26 cellular contexts compared by ENCODE assay signal in the genomic region with DNA sequence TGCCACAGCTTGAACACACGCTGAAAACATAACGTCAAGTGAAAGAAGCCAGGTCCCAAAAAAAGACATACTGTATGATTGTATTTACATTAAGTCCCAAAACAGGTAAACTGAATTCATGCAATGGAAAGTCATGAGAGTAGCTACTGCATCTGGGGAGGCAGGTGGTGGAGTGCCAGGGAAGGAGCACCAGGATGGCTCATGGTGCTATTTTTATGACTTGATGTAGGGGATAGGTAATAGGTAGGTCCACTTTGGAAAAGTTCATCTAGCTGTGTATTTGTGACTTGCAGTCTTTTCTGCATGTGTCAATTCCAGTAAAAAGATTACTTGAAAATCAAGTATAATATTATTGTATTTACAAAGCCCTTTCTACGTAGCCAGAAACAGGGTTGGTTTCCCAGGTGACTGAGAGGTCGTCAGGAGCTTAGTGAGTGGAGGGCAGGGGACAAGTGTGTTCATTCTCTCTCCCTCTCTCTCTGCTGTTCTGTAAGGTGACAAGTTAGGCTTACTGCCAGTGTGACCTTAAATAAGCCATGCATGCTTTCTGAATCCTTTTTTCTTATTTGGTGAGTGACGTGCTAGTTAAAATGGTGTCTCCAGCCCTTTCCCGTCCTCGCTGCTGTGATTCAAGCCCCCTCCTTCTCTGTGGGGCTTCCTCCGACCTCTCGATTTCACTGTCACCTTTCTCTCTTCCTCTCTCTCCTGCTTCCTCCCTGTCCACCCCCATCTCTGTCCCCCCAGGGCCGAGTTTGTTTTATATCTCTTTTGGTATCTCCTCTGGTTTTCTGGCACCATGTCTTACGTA. TPM values are rescaled to one million over a fixed set of nuclear protein-coding genes. Genes with fewer than 3 reads are reported as not detected.
DNase-seq lines count a peak whose midpoint lies in the region; ATAC-seq and TF ChIP-seq lines count a peak whose summit lies in the region.
"Had no signal": no experiment of that assay in that cellular context is flagged by ENCODE, and none has a peak within 500 bp of the region (broad histone marks: within the 10 kb centered on the region; RNA-seq: fewer than 3 reads in every experiment).

No MANE protein-coding gene starts in this region.

- H3K4me3 ChIP-seq in HAP-1, result no peak overlapping the region
- H3K4me3 ChIP-seq in coronary artery, result no peak overlapping the region
- H3K4me3 ChIP-seq: heart left ventricle, MG63, neural progenitor cell, spleen, upper lobe of right lung had no signal

- H3K9me3 ChIP-seq in HAP-1, result no peaks in the 10 kb centered on the region
- H3K9me3 ChIP-seq: heart left ventricle, MG63, spleen, upper lobe of right lung had no signal

- no peaks in the 10 kb centered on the region for H3K27me3 Mint-ChIP-seq in activated naive CD4-positive, alpha-beta T cell treated with anti-CD3 and anti-CD28 coated beads, Interleukin-2, amount 10 ng/mL, durations not matched to agents 7 days and 5 days
- no peaks in the 10 kb centered on the region for H3K27me3 Mint-ChIP-seq in activated CD8-positive, alpha-beta T cell treated with anti-CD3 and anti-CD28 coated beads, Interleukin-2, amount 10 ng/mL, durations not matched to agents 7 days and 5 days (ENCODE audit: low read depth)
- no peaks in the 10 kb centered on the region for H3K27me3 Mint-ChIP-seq in effector memory CD8-positive, alpha-beta T cell

- no peak for TF ChIP-seq CTCF in coronary artery (IDR thresholded peaks at IDR 0.05)

- no peak for DNase-seq in activated naive CD4-positive, alpha-beta T cell treated with anti-CD3 and anti-CD28 coated beads, Interleukin-2, amount 10 ng/mL, durations not matched to agents 7 days and 5 days
- DNase-seq in activated naive CD4-positive, alpha-beta T cell (lab: John Stamatoyannopoulos, UW), result no peak
- no peak for DNase-seq in activated CD8-positive, alpha-beta T cell treated with anti-CD3 and anti-CD28 coated beads, Interleukin-2, amount 10 ng/mL, durations not matched to agents 7 days and 5 days
- no peak for DNase-seq in effector memory CD8-positive, alpha-beta T cell
- no peak for DNase-seq in HAP-1 (ENCODE audit: low spot score in 2 of 2)
- no peak for DNase-seq in coronary artery (ENCODE audit: low spot score)
- DNase-seq: activated CD4-positive, CD25-positive, alpha-beta regulatory T cell; activated effector memory CD4-positive, alpha-beta T cell treated with anti-CD3 and anti-CD28 coated beads, Interleukin-2, amount 50 U/mL, for 16 hours; anterior cingulate cortex; foreskin fibroblast; heart left ventricle; KBM-7; mammary epithelial cell; MG63; NCI-H1105 treated with DMSO at 0.1 percent for 48 hours; NCI-H2029 treated with DMSO at 0.1 percent for 48 hours; NK-92 treated with Interleukin-12 subunit alpha and Interleukin-12 subunit beta, amount 100 ng/mL, for 24 hours; PC-3; right cardiac atrium; spleen; upper lobe of right lung had no signal

- POLR2A ChIA-PET in activated CD8-positive, alpha-beta T cell treated with anti-CD3 and anti-CD28 coated beads, Interleukin-2, amount 10 ng/mL, durations not matched to agents 7 days and 5 days (lab: Charles Lee), result interaction anchor here (0.7 to 1.3 kb wide), 5 partner anchors 9 to 54 kb away, joined by 3 to 6 read pairs (median 3); a partner anchor contains a TSS

- H3K27ac ChIP-seq in coronary artery, result no peak overlapping the region
- H3K27ac ChIP-seq: heart left ventricle, neural progenitor cell, parathyroid adenoma, upper lobe of right lung had no signal

- peaks cover 18% of the 10 kb centered on the region for H3K4me1 ChIP-seq in HAP-1
- H3K4me1 ChIP-seq: heart left ventricle, neural progenitor cell, parathyroid adenoma, upper lobe of right lung had no signal

- H3K36me3 ChIP-seq in HAP-1 (replicated peaks), result peaks cover 3% of the 10 kb centered on the region; the same call in 1 of the 2 replicates
- H3K36me3 ChIP-seq: heart left ventricle, MG63, neural progenitor cell, spleen, upper lobe of right lung had no signal

- no peak for ATAC-seq in activated CD8-positive, alpha-beta T cell treated with anti-CD3 and anti-CD28 coated beads, Interleukin-2, amount 10 ng/mL, durations not matched to agents 7 days and 5 days
- no peak for ATAC-seq in effector memory CD8-positive, alpha-beta T cell (replicated peaks)
- ATAC-seq in HG03108 (IDR thresholded peaks at IDR 0.05; ENCODE audit: unreplicated experiment), result no peak
- ATAC-seq: heart left ventricle, PC-3, right cardiac atrium, SK-N-SH treated with all-trans-retinoic acid at 6 μM for 48 hours, upper lobe of right lung had no signal

- H3K27me3 ChIP-seq in HAP-1 (ENCODE audit: low read depth), result no peaks in the 10 kb centered on the region
- H3K27me3 ChIP-seq: MG63, neural progenitor cell, spleen, upper lobe of right lung had no signal

- peak overlapping the region; percentile 98 for H3K27ac Mint-ChIP-seq in activated naive CD4-positive, alpha-beta T cell treated with anti-CD3 and anti-CD28 coated beads, Interleukin-2, amount 10 ng/mL, durations not matched to agents 7 days and 5 days
- peak overlapping the region; percentile 68 for H3K27ac Mint-ChIP-seq in activated CD8-positive, alpha-beta T cell treated with anti-CD3 and anti-CD28 coated beads, Interleukin-2, amount 10 ng/mL, durations not matched to agents 7 days and 5 days
- peak overlapping the region; percentile 79 to 92 for H3K27ac Mint-ChIP-seq in effector memory CD8-positive, alpha-beta T cell
- H3K27ac Mint-ChIP-seq: CD14-positive monocyte, neural progenitor cell had no signal

- H3K4me3 Mint-ChIP-seq in activated naive CD4-positive, alpha-beta T cell treated with anti-CD3 and anti-CD28 coated beads, Interleukin-2, amount 10 ng/mL, durations not matched to agents 7 days and 5 days, result peak overlapping the region; percentile 42
- H3K4me3 Mint-ChIP-seq in activated CD8-positive, alpha-beta T cell treated with anti-CD3 and anti-CD28 coated beads, Interleukin-2, amount 10 ng/mL, durations not matched to agents 7 days and 5 days, result peak overlapping the region; percentile 49
- peak overlapping the region in 1 of 2 donors; percentile 22 for H3K4me3 Mint-ChIP-seq in effector memory CD8-positive, alpha-beta T cell
- H3K4me3 Mint-ChIP-seq: CD14-positive monocyte, neural progenitor cell had no signal

- in situ Hi-C loops in HAP-1 (cut with MboI; ENCODE audit: low sequenced_read_pairs), result no loop called here

- no peaks in the 10 kb centered on the region for H3K9me3 Mint-ChIP-seq in activated naive CD4-positive, alpha-beta T cell treated with anti-CD3 and anti-CD28 coated beads, Interleukin-2, amount 10 ng/mL, durations not matched to agents 7 days and 5 days
- H3K9me3 Mint-ChIP-seq in activated CD8-positive, alpha-beta T cell treated with anti-CD3 and anti-CD28 coated beads, Interleukin-2, amount 10 ng/mL, durations not matched to agents 7 days and 5 days (ENCODE audit: insufficient read depth), result no peaks in the 10 kb centered on the region
- no peaks in the 10 kb centered on the region for H3K9me3 Mint-ChIP-seq in effector memory CD8-positive, alpha-beta T cell
- H3K9me3 Mint-ChIP-seq: neural progenitor cell had no signal

- peaks cover 84% of the 10 kb centered on the region for H3K4me1 Mint-ChIP-seq in activated naive CD4-positive, alpha-beta T cell treated with anti-CD3 and anti-CD28 coated beads, Interleukin-2, amount 10 ng/mL, durations not matched to agents 7 days and 5 days
- peaks cover 86% of the 10 kb centered on the region for H3K4me1 Mint-ChIP-seq in activated CD8-positive, alpha-beta T cell treated with anti-CD3 and anti-CD28 coated beads, Interleukin-2, amount 10 ng/mL, durations not matched to agents 7 days and 5 days (ENCODE audit: low read depth)
- peaks cover 55 to 77% of the 10 kb centered on the region in 2 donors for H3K4me1 Mint-ChIP-seq in effector memory CD8-positive, alpha-beta T cell (ENCODE audit: low read depth in 2 of 2)
- H3K4me1 Mint-ChIP-seq: CD14-positive monocyte had no signal

- peaks cover 90% of the 10 kb centered on the region for H3K36me3 Mint-ChIP-seq in activated naive CD4-positive, alpha-beta T cell treated with anti-CD3 and anti-CD28 coated beads, Interleukin-2, amount 10 ng/mL, durations not matched to agents 7 days and 5 days
- peaks cover 90% of the 10 kb centered on the region for H3K36me3 Mint-ChIP-seq in activated CD8-positive, alpha-beta T cell treated with anti-CD3 and anti-CD28 coated beads, Interleukin-2, amount 10 ng/mL, durations not matched to agents 7 days and 5 days (ENCODE audit: low read depth)
- H3K36me3 Mint-ChIP-seq in effector memory CD8-positive, alpha-beta T cell (ENCODE audit: insufficient read depth), result peaks cover 11% of the 10 kb centered on the region
- H3K36me3 Mint-ChIP-seq: neural progenitor cell had no signal

- CTCF ChIA-PET in activated naive CD4-positive, alpha-beta T cell treated with anti-CD3 and anti-CD28 coated beads, Interleukin-2, amount 10 ng/mL, durations not matched to agents 7 days and 5 days (lab: Charles Lee), result interaction anchor here (1.3 to 2.1 kb wide), 6 partner anchors 9 to 80 kb away, joined by 3 to 8 read pairs (median 6); a partner anchor contains a TSS
- CTCF ChIA-PET in activated CD8-positive, alpha-beta T cell treated with anti-CD3 and anti-CD28 coated beads, Interleukin-2, amount 10 ng/mL, durations not matched to agents 7 days and 5 days (lab: Charles Lee), result interaction anchor here (1.1 to 2.2 kb wide), 8 partner anchors 9 to 143 kb away, joined by 3 to 11 read pairs (median 4); no protein-coding TSS in a partner anchor

RNA-seq across cellular contexts. Expression of a gene that starts 9.4 kb away (rescaled TPM):
- 10 to 100 TPM; 60.1 to 60.9 TPM for total RNA-seq in activated CD8-positive, alpha-beta T cell treated with anti-CD3 and anti-CD28 coated beads, Interleukin-2, amount 10 ng/mL, durations not matched to agents 7 days and 5 days
- total RNA-seq: PC-3 had no signal
